ENCODE assay signal across 28 cellular contexts in the genomic region with DNA sequence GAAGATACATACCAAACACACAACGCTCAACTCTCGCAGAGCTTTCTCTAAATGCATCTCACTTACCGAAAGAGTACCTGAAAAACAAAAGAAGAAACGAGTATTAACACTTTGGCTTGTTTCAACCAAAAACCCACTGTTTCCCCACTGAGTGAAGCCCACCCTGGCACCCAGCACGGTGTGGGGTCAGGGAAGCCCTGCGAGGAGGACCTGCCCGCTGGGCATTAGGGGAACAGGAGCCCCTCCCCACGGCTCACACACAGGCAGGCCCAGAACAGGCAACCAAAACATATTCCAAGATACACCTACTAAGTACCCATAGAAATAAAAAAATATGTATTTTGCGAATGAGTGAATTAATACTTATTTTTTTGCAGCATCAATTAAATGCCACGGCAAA.
"Had no signal": no experiment of that assay in that cellular context is flagged by ENCODE, and none has a peak within 500 bp of the region (broad histone marks: within the 10 kb centered on the region; RNA-seq: fewer than 3 reads in every experiment).

No MANE protein-coding gene starts in this region.

- H3K4me3 ChIP-seq: colonic mucosa, esophagus squamous epithelium, gastrocnemius medialis, heart left ventricle, hepatocyte, left lung, lower lobe of right lung, mucosa of descending colon had no signal

- H3K4me1 Mint-ChIP-seq: endodermal cell, immature natural killer cell, mesothelial cell of epicardium had no signal

- FAIRE-seq: endometrium had no signal

- H3K36me3 ChIP-seq: colonic mucosa had no signal

- H3K27ac Mint-ChIP-seq: dendritic cell treated with granulocyte-macrophage colony-stimulating factor and Interleukin-4, amounts not matched to agents 40 ng/mL and 50 ng/mL, for 4 days; effector memory CD8-positive, alpha-beta T cell; endodermal cell; immature natural killer cell; mesothelial cell of epicardium; naive B cell had no signal

- H3K27ac ChIP-seq: colonic mucosa, epithelial cell of prostate, esophagus squamous epithelium, gastrocnemius medialis, heart left ventricle, hepatocyte, left lung, lower lobe of right lung had no signal

- H3K79me2 ChIP-seq: hepatocyte had no signal

- H3K4me3 Mint-ChIP-seq: dendritic cell treated with granulocyte-macrophage colony-stimulating factor and Interleukin-4, amounts not matched to agents 40 ng/mL and 50 ng/mL, for 4 days; effector memory CD8-positive, alpha-beta T cell; endodermal cell; immature natural killer cell; mesothelial cell of epicardium; naive B cell had no signal

- H2AFZ ChIP-seq: hepatocyte had no signal

- H3K4me2 ChIP-seq: hepatocyte had no signal

- H3K27me3 Mint-ChIP-seq: dendritic cell treated with granulocyte-macrophage colony-stimulating factor and Interleukin-4, amounts not matched to agents 40 ng/mL and 50 ng/mL, for 4 days; effector memory CD8-positive, alpha-beta T cell; naive B cell had no signal

- H3K27me3 ChIP-seq: colonic mucosa, esophagus squamous epithelium, gastrocnemius medialis, heart left ventricle, hepatocyte, left lung had no signal

- ATAC-seq: effector memory CD8-positive, alpha-beta T cell; esophagus mucosa; gastrocnemius medialis; heart left ventricle; left cardiac atrium; left lung; left ventricle myocardium superior; lower lobe of right lung; mucosa of descending colon had no signal

- H3K9me3 ChIP-seq: colonic mucosa, esophagus squamous epithelium, gastrocnemius medialis, heart left ventricle, left lung, lower lobe of right lung, mucosa of descending colon had no signal

- H3K4me1 ChIP-seq: colonic mucosa, esophagus squamous epithelium, gastrocnemius medialis, heart left ventricle, left lung, lower lobe of right lung had no signal

- H3K9me3 Mint-ChIP-seq: dendritic cell treated with granulocyte-macrophage colony-stimulating factor and Interleukin-4, amounts not matched to agents 40 ng/mL and 50 ng/mL, for 4 days; effector memory CD8-positive, alpha-beta T cell; endodermal cell had no signal

- DNase-seq: colonic mucosa; cortex of kidney; effector CD8-positive, alpha-beta T cell; effector memory CD8-positive, alpha-beta T cell; endodermal cell; erythroblast; esophagus squamous epithelium; foreskin fibroblast; foreskin melanocyte; gastrocnemius medialis; glutamatergic neuron; hypothalamus; immature natural killer cell; islet precursor cell; left cardiac atrium; left ventricle myocardium superior; lower lobe of right lung; mesenchymal stem cell; mucosa of descending colon; naive B cell had no signal
